ENCODE assay signal across 8 cellular contexts in genomic region chr15:35229085-35229484, GRCh38.
"Had no signal": no experiment of that assay in that cellular context is flagged by ENCODE, and none has a peak within 500 bp of the region (broad histone marks: within the 10 kb centered on the region; RNA-seq: fewer than 3 reads in every experiment).

No MANE protein-coding gene starts in this region.

- ATAC-seq: GM12878 had no signal

- FAIRE-seq: G401.6, GM12878, GM12891, GM12892, GM18507, GM19239 had no signal

- DNase-seq: GDM1, GF-D8 had no signal

- H3K4me3 ChIP-seq: GM12878 had no signal
